ENCODE assay signal across 17 cellular contexts in genomic region chr20:32506721-32507120, GRCh38.
DNase-seq lines count a peak whose midpoint lies in the region; TF ChIP-seq lines count a peak whose summit lies in the region.
"Had no signal": no experiment of that assay in that cellular context is flagged by ENCODE, and none has a peak within 500 bp of the region (broad histone marks: within the 10 kb centered on the region; RNA-seq: fewer than 3 reads in every experiment).

No MANE protein-coding gene starts in this region.

- peaks cover 0 to 5% (median 0%) of the 10 kb centered on the region in 3 donors for H3K36me3 Mint-ChIP-seq in immature natural killer cell

- POLR2A ChIA-PET in HEK293T (lab: Yijun Ruan, JAX): no interaction called here

- H3K4me1 Mint-ChIP-seq in immature natural killer cell: peaks cover 62 to 85% of the 10 kb centered on the region in 2 donors

- H3K27me3 ChIP-seq in BLaER1 treated with 17β-estradiol and CSF1 and Interleukin-3, amounts not matched to agents 10 nM and 100 nM: no peaks in the 10 kb centered on the region
- H3K27me3 ChIP-seq in NT2/D1 (ENCODE audit: insufficient read depth, insufficient read length) (no peaks in the 10 kb centered on the region), right atrium auricular region (no peaks in the 10 kb centered on the region)
- H3K27me3 ChIP-seq: heart left ventricle had no signal

- no peak for TF ChIP-seq CTCF in right atrium auricular region (IDR thresholded peaks at IDR 0.05)

- H3K4me3 ChIP-seq in BLaER1 treated with 17β-estradiol and CSF1 and Interleukin-3, amounts not matched to agents 10 nM and 100 nM: no peak overlapping the region
- H3K4me3 ChIP-seq in NT2/D1 (ENCODE audit: insufficient read length, low read depth) (no peak overlapping the region), right atrium auricular region (no peak overlapping the region)
- H3K4me3 ChIP-seq: HAP-1, heart left ventricle, smooth muscle cell had no signal

- DNase-seq in DMS79 treated with DMSO at 0.1 percent for 48 hours (lab: John Stamatoyannopoulos, UW): peak; percentile 95
- no peak for DNase-seq in NT2/D1 (ENCODE audit: low read depth, low spot score)
- no peak for DNase-seq in immature natural killer cell
- no peak for DNase-seq in HEK293T (ENCODE audit: extremely low spot score)
- DNase-seq in activated gamma-delta T cell treated with Interleukin-2 at 50 U/mL for 16 hours: no peak
- DNase-seq in SKM-1 (lab: John Stamatoyannopoulos, UW; ENCODE audit: unreplicated experiment): no peak
- DNase-seq in right atrium auricular region (ENCODE audit: low spot score): no peak
- DNase-seq: activated CD4-positive, alpha-beta T cell treated with anti-CD3 and anti-CD28 coated beads for 4 hours; heart left ventricle; KG1; left cardiac atrium; NCI-H2029; NCI-H82 had no signal

- H3K36me3 ChIP-seq in BLaER1 treated with 17β-estradiol and CSF1 and Interleukin-3, amounts not matched to agents 10 nM and 100 nM: peaks cover 0 to 16% (median 5%) of the 10 kb centered on the region in 11 experiments; a peak in 9 of 22 replicates
- H3K36me3 ChIP-seq in NT2/D1 (ENCODE audit: insufficient read depth, insufficient read length, low read length) (no peaks in the 10 kb centered on the region), right atrium auricular region (no peaks in the 10 kb centered on the region)
- H3K36me3 ChIP-seq: HAP-1, heart left ventricle had no signal

- H3K9ac ChIP-seq in BLaER1 treated with 17β-estradiol and CSF1 and Interleukin-3, amounts not matched to agents 10 nM and 100 nM: peak overlapping the region in 9 of 11 experiments; percentile 7 to 85 (median 77); a peak in 15 of 22 replicates
- peak overlapping the region; percentile 10 for H3K9ac ChIP-seq in NT2/D1 (ENCODE audit: insufficient read length, low read depth)
- H3K9ac ChIP-seq: parathyroid adenoma had no signal

- H3K4me2 ChIP-seq in BLaER1 treated with 17β-estradiol and CSF1 and Interleukin-3, amounts not matched to agents 10 nM and 100 nM: peak overlapping the region; percentile 63 to 95 (median 89)
- H3K4me2 ChIP-seq: smooth muscle cell had no signal

- no peak overlapping the region for H3K4me3 Mint-ChIP-seq in immature natural killer cell

- peaks cover 66 to 94% (median 77%) of the 10 kb centered on the region in 10 experiments for H3K4me1 ChIP-seq in BLaER1 treated with 17β-estradiol and CSF1 and Interleukin-3, amounts not matched to agents 10 nM and 100 nM
- H3K4me1 ChIP-seq in NT2/D1 (ENCODE audit: insufficient read depth, insufficient read length): peaks cover 3% of the 10 kb centered on the region
- H3K4me1 ChIP-seq in right atrium auricular region: peaks cover 0 to 12% of the 10 kb centered on the region in 2 donors
- H3K4me1 ChIP-seq: HAP-1 had no signal

- H4K20me1 ChIP-seq in BLaER1 treated with 17β-estradiol and CSF1 and Interleukin-3, amounts not matched to agents 10 nM and 100 nM: peaks cover 0 to 14% (median 0%) of the 10 kb centered on the region in 11 experiments; a peak in 4 of 22 replicates

- CTCF ChIA-PET in HEK293T (lab: Yijun Ruan, JAX): no interaction called here

- H3K27me3 Mint-ChIP-seq in immature natural killer cell (ENCODE audit: low read depth in 3 of 3): peaks cover 5 to 11% (median 11%) of the 10 kb centered on the region in 3 donors

- H3K9me3 ChIP-seq in BLaER1 treated with 17β-estradiol and CSF1 and Interleukin-3, amounts not matched to agents 10 nM and 100 nM (replicated peaks in 1 of 11): peaks cover 0 to 14% (median 8%) of the 10 kb centered on the region in 11 experiments; a peak in 10 of 22 replicates
- H3K9me3 ChIP-seq in NT2/D1 (ENCODE audit: insufficient read depth, low read length) (no peaks in the 10 kb centered on the region), right atrium auricular region (no peaks in the 10 kb centered on the region)
- H3K9me3 ChIP-seq: HAP-1, heart left ventricle had no signal

- H3K27ac ChIP-seq in BLaER1 treated with 17β-estradiol and CSF1 and Interleukin-3, amounts not matched to agents 10 nM and 100 nM: peak overlapping the region in 9 of 11 experiments; percentile 64 to 92 (median 88); a peak in 18 of 22 replicates
- no peak overlapping the region for H3K27ac ChIP-seq in right atrium auricular region
- H3K27ac ChIP-seq: heart left ventricle, parathyroid adenoma had no signal

- H3K27ac Mint-ChIP-seq in immature natural killer cell: peak overlapping the region; percentile 59 to 85 (median 78)

- no peaks in the 10 kb centered on the region for H3K9me3 Mint-ChIP-seq in immature natural killer cell

TF ChIP-seq in HEK293T, 16 proteins besides CTCF, POLR2A, EP300 and RAD21:
- TF ChIP-seq PKNOX1 (IDR thresholded peaks at IDR 0.05) (no peak), FOXA1 (IDR thresholded peaks at IDR 0.05) (no peak), ELF4 (IDR thresholded peaks at IDR 0.05) (no peak), BHLHE40 (IDR thresholded peaks at IDR 0.05; ENCODE audit: borderline replicate concordance) (no peak), HDGF (IDR thresholded peaks at IDR 0.05; ENCODE audit: borderline replicate concordance) (no peak), LEF1 (IDR thresholded peaks at IDR 0.05; ENCODE audit: borderline replicate concordance) (no peak), FOXK2 (IDR thresholded peaks at IDR 0.05) (no peak), CTBP1 (IDR thresholded peaks at IDR 0.05; ENCODE audit: borderline replicate concordance) (no peak), SUZ12 (IDR thresholded peaks at IDR 0.05) (no peak), FOXM1 (IDR thresholded peaks at IDR 0.05; ENCODE audit: borderline replicate concordance) (no peak), L3MBTL2 (conservative IDR thresholded peaks at IDR 0.05) (no peak), SP1 (IDR thresholded peaks at IDR 0.05) (no peak)

Comparison
In these comparisons a context has a peak if more than half of its experiments do, and no peak if none do; other contexts are left out.
1. H3K27ac ChIP-seq: peak in BLaER1 treated with 17β-estradiol and CSF1 and Interleukin-3, amounts not matched to agents 10 nM and 100 nM (9 of 11); none in right atrium auricular region (0 of 2).